Comparison of ENCODE assay signal across 8 cellular contexts in the genomic region with DNA sequence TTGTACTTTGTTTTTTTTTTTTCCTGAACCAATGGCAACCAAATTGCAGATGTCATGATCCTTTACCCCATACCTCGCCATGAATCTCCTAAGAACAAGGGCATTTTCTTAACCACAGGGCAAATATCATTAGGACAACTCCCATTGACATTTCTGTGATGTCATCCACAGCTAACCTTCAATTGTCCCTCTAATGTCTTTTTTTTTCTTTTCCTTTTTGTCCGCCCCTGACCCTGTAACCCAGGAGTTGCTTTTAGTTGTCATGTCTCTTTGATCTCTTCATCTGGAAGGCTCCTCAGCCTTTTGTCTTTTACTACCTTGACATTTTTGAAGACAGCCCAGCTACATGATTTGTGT. TPM values are rescaled to one million over a fixed set of nuclear protein-coding genes. Genes with fewer than 3 reads are reported as not detected.
DNase-seq lines count a peak whose midpoint lies in the region; ATAC-seq and TF ChIP-seq lines count a peak whose summit lies in the region.

No MANE protein-coding gene starts in this region.

- H3K4me3 ChIP-seq in adipocyte (ENCODE audit: low read length) (peak overlapping the region; percentile 91), left lung (peak overlapping the region; percentile 75 to 96), testis (peak overlapping the region; percentile 85 to 86)

- H3K27me3 ChIP-seq in adipocyte (replicated peaks; ENCODE audit: control insufficient read depth, insufficient read depth, low read length) = peaks cover 7% of the 10 kb centered on the region
- H3K27me3 ChIP-seq in left lung = no peaks in the 10 kb centered on the region
- H3K27me3 ChIP-seq in testis = no peaks in the 10 kb centered on the region

- no peaks in the 10 kb centered on the region for H3K36me3 Mint-ChIP-seq in T-helper 2 cell treated with Interferon-gamma antibody and Interleukin-4, amounts not matched to agents 5 μg/mL and 100 μg/mL, for 36 hours (ENCODE audit: low read depth)

- H3K9me3 ChIP-seq in adipocyte (ENCODE audit: control insufficient read depth, low read length) (no peaks in the 10 kb centered on the region), left lung (no peaks in the 10 kb centered on the region), testis (no peaks in the 10 kb centered on the region)

- no peaks in the 10 kb centered on the region for H3K9me3 Mint-ChIP-seq in T-helper 2 cell treated with Interferon-gamma antibody and Interleukin-4, amounts not matched to agents 5 μg/mL and 100 μg/mL, for 36 hours

- H3K4me3 Mint-ChIP-seq in T-helper 2 cell treated with Interferon-gamma antibody and Interleukin-4, amounts not matched to agents 5 μg/mL and 100 μg/mL, for 36 hours = peak overlapping the region; percentile 80

- no peaks in the 10 kb centered on the region for H3K27me3 Mint-ChIP-seq in T-helper 2 cell treated with Interferon-gamma antibody and Interleukin-4, amounts not matched to agents 5 μg/mL and 100 μg/mL, for 36 hours (ENCODE audit: low read depth)

- peaks cover 12% of the 10 kb centered on the region for H3K4me1 ChIP-seq in adipocyte (ENCODE audit: control insufficient read depth, insufficient read depth, low read length)
- H3K4me1 ChIP-seq in left lung = peaks cover 14 to 17% of the 10 kb centered on the region in 2 donors
- peaks cover 13% of the 10 kb centered on the region for H3K4me1 ChIP-seq in testis

- no peak for TF ChIP-seq POLR2A in testis (IDR thresholded peaks at IDR 0.05)

- no peak for ATAC-seq in left lung
- no peak for ATAC-seq in GM19467 (IDR thresholded peaks at IDR 0.05; ENCODE audit: unreplicated experiment)

- no peaks in the 10 kb centered on the region for H3K36me3 ChIP-seq in adipocyte (ENCODE audit: control insufficient read depth, insufficient read depth, low read length, severe bottlenecking)
- H3K36me3 ChIP-seq in left lung = peaks cover 0 to 15% of the 10 kb centered on the region in 2 donors
- no peaks in the 10 kb centered on the region for H3K36me3 ChIP-seq in testis (ENCODE audit: low read depth, missing control alignments)

- peaks cover 12% of the 10 kb centered on the region for H3K4me1 Mint-ChIP-seq in T-helper 2 cell treated with Interferon-gamma antibody and Interleukin-4, amounts not matched to agents 5 μg/mL and 100 μg/mL, for 36 hours (ENCODE audit: low read depth)

- DNase-seq in T-helper 2 cell treated with Interferon-gamma antibody and Interleukin-4, amounts not matched to agents 5 μg/mL and 100 μg/mL, for 36 hours (ENCODE audit: low spot score) = no peak
- no peak for DNase-seq in T-helper 2 cell
- DNase-seq in adipocyte (ENCODE audit: low read depth) = no peak
- DNase-seq in left lung = no peak
- no peak for DNase-seq in testis
- no peak for DNase-seq in NK-92 treated with Interleukin-12 subunit alpha and Interleukin-12 subunit beta, amount 100 ng/mL, for 24 hours (lab: John Stamatoyannopoulos, UW)
- DNase-seq in NCI-H446 treated with DMSO at 0.1 percent for 48 hours (lab: John Stamatoyannopoulos, UW) = no peak

- H3K9ac ChIP-seq in adipocyte (ENCODE audit: low read length) = peak overlapping the region; percentile 89

- H3K27ac ChIP-seq in left lung = peak overlapping the region; percentile 71 to 81
- H3K27ac ChIP-seq in testis = peak overlapping the region; percentile 72 to 85

- WGBS in testis, 2 donors = 10 to 15% methylated on average over 2 of the region's 2 CpGs

- intact Hi-C loops in left lung (cut with DNase I) = no loop called here
- intact Hi-C loops in testis (cut with DNase I; ENCODE audit: low total_unique reads) = no loop called here

- TF ChIP-seq CTCF in left lung (IDR thresholded peaks at IDR 0.05) = no peak
- TF ChIP-seq CTCF in testis (IDR thresholded peaks at IDR 0.05) = no peak

- H3K27ac Mint-ChIP-seq in T-helper 2 cell treated with Interferon-gamma antibody and Interleukin-4, amounts not matched to agents 5 μg/mL and 100 μg/mL, for 36 hours = peak overlapping the region; percentile 89

RNA-seq across cellular contexts. Expression of a gene that starts 0.4 kb away (rescaled TPM):
- total RNA-seq in left lung = 10 to 100 TPM in 1 of 2 donors, 1 to 10 TPM in 1; 9.6 to 21.0 TPM
- total RNA-seq in testis = 10 to 100 TPM; 38.7 to 39.0 TPM
- polyA plus RNA-seq in testis (ENCODE audit: insufficient read depth, low read depth, low replicate concordance) = 11.4 TPM

RNA-seq across cellular contexts. Expression of a gene that starts 31.6 kb away (rescaled TPM):
- total RNA-seq in left lung (100 to 1,000 TPM in 1 of 2 donors, 10 to 100 TPM in 1; 67.0 to 209 TPM), testis (1 to 10 TPM; 1.2 to 2.4 TPM)
- polyA plus RNA-seq in testis (ENCODE audit: insufficient read depth, low read depth, low replicate concordance) = 10.8 TPM

RNA-seq across cellular contexts. Expression of a gene that starts 37.5 kb away (rescaled TPM):
- total RNA-seq in left lung = 10 to 100 TPM; 28.5 to 39.0 TPM
- total RNA-seq in testis = 10 to 100 TPM; 34.3 to 35.9 TPM
- polyA plus RNA-seq in testis (ENCODE audit: insufficient read depth, low read depth, low replicate concordance) = 54.3 TPM

Comparison
In these comparisons a context has a peak if more than half of its experiments do, and no peak if none do; other contexts are left out.
1. RNA of a gene that starts 31.6 kb away (total RNA-seq): 67.0 to 209 TPM in left lung; 1.2 to 2.4 TPM in testis; every median in the first group is over 10 times any median in the second.
2. Peak in every context shown above with its lines, with median percentiles within 50 percentile points of each other: H3K4me3 ChIP-seq.